ENCODE assay signal across 1 cellular context in genomic region chr2:234334146-234334545, GRCh38.
TF ChIP-seq lines count a peak whose summit lies in the region.

No MANE protein-coding gene starts in this region.

TF ChIP-seq in H1, 55 proteins besides CTCF, POLR2A, EP300 and RAD21:
- no peak for TF ChIP-seq CBX8 (IDR thresholded peaks at IDR 0.05; ENCODE audit: borderline replicate concordance, low read depth, low read length)
- TF ChIP-seq ATF2 (IDR thresholded peaks at IDR 0.05; ENCODE audit: low read length): 0 out of 2 replicates have a peak, but pooled peaks have one; percentile 28
- no peak for TF ChIP-seq EGR1 (IDR thresholded peaks at IDR 0.05; ENCODE audit: borderline replicate concordance, low read depth, low read length)
- no peak for TF ChIP-seq NRF1 (IDR thresholded peaks at IDR 0.05; ENCODE audit: low read depth, low read length)
- TF ChIP-seq GTF2F1 (IDR thresholded peaks at IDR 0.05; ENCODE audit: borderline replicate concordance, low read depth, low read length): no peak
- TF ChIP-seq TCF12 (IDR thresholded peaks at IDR 0.05; ENCODE audit: low read depth, low read length): no peak
- TF ChIP-seq RFX5 (IDR thresholded peaks at IDR 0.05; ENCODE audit: borderline replicate concordance, low read depth, low read length): no peak
- no peak for TF ChIP-seq YY1 (IDR thresholded peaks at IDR 0.05; ENCODE audit: low read depth, low read length)
- TF ChIP-seq SIX5 (IDR thresholded peaks at IDR 0.05; ENCODE audit: low read depth, low read length): no peak
- peak; percentile 48; the same call in 1 of the 2 replicates for TF ChIP-seq JUND (IDR thresholded peaks at IDR 0.05; ENCODE audit: low read length)
